8 cellular contexts compared by ENCODE assay signal in the genomic region with DNA sequence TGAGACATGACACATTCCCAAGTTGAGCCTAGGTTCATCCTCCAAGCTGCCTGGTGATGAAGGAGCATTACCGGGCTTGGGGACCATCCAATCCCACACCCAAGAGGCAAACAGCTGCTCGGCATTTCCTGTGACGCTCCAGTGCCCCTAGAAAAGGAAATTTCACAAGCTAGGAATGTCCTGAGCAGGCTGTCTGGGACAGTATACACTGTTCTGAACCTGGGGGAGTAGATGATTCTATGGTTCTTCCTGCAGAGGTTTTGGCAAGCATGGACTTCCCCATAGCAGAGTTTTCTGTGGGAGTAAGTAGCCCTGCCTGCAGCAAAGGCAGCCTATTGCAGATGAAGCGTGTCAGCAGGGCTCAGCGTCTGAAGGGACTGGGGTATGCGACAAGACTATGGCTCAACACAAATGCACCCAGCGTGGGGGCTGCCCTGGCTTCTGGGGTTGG. TPM values are rescaled to one million over a fixed set of nuclear protein-coding genes. Genes with fewer than 3 reads are reported as not detected.
DNase-seq lines count a peak whose midpoint lies in the region; ATAC-seq, FAIRE-seq and TF ChIP-seq lines count a peak whose summit lies in the region.

No MANE protein-coding gene starts in this region.

- in situ Hi-C loops in brain microvascular endothelial cell (cut with HindIII; ENCODE audit: low pct_ligation_motif_present, low sequenced_read_pairs) = no loop called here

- DNase-seq in SKM-1 treated with dmso at 0.1 percent for 144 hours (lab: John Stamatoyannopoulos, UW; ENCODE audit: unreplicated experiment) (peak; percentile 39), SKM-1 (lab: John Stamatoyannopoulos, UW; ENCODE audit: unreplicated experiment) (no peak), brain microvascular endothelial cell (peak; percentile 92), kidney glomerular epithelial cell (lab: John Stamatoyannopoulos, UW) (peak; percentile 97), testis (peak; percentile 45), small intestine (no peak)

- TF ChIP-seq CTCF in brain microvascular endothelial cell (IDR thresholded peaks at IDR 0.05; ENCODE audit: low read depth, low read length, missing control alignments) (no peak), testis (IDR thresholded peaks at IDR 0.05) (no peak)

- FAIRE-seq in small intestine (lab: Jason Lieb, UNC) = no peak

- H3K36me3 ChIP-seq in brain microvascular endothelial cell (replicated peaks) (no peaks in the 10 kb centered on the region), testis (ENCODE audit: low read depth, missing control alignments) (no peaks in the 10 kb centered on the region), small intestine (ENCODE audit: control insufficient read depth in 2 of 2, insufficient read depth in 2 of 2, low read length in 2 of 2) (peaks cover 0 to 2% of the 10 kb centered on the region in 2 donors)

- TF ChIP-seq POLR2A in testis (IDR thresholded peaks at IDR 0.05) = no peak

- peaks cover 14% of the 10 kb centered on the region for H3K4me1 ChIP-seq in testis
- peaks cover 0 to 5% of the 10 kb centered on the region in 2 donors for H3K4me1 ChIP-seq in small intestine (ENCODE audit: control insufficient read depth in 2 of 2, insufficient read depth in 1 of 2, low read depth in 1 of 2, low read length in 1 of 2)

- H3K27ac ChIP-seq in brain microvascular endothelial cell (peak overlapping the region; percentile 72), testis (peak overlapping the region in 1 of 2 donors; percentile 41), small intestine (ENCODE audit: low read depth in 1 of 2, low read length in 1 of 2) (peak overlapping the region in 1 of 2 donors; percentile 75)

- 33 to 35% methylated on average over 3 to 7 of the region's 7 CpGs for WGBS in testis, 2 donors
- WGBS in small intestine, 3 donors = 64 to 88% (median 82%) methylated on average over 7 of the region's 7 CpGs

- H3K4me3 ChIP-seq in brain microvascular endothelial cell (ENCODE audit: low read depth, low read length) (no peak overlapping the region), testis (no peak overlapping the region), small intestine (ENCODE audit: low read depth in 1 of 2, low read length in 2 of 2) (no peak overlapping the region)

- ATAC-seq in GM21515 (IDR thresholded peaks at IDR 0.05; ENCODE audit: unreplicated experiment) = no peak
- ATAC-seq in HG02678 (IDR thresholded peaks at IDR 0.05; ENCODE audit: unreplicated experiment) = no peak

- H3K27me3 ChIP-seq in brain microvascular endothelial cell (replicated peaks) = no peaks in the 10 kb centered on the region
- H3K27me3 ChIP-seq in testis = no peaks in the 10 kb centered on the region
- no peaks in the 10 kb centered on the region for H3K27me3 ChIP-seq in small intestine (ENCODE audit: control insufficient read depth in 2 of 2, insufficient read depth in 2 of 2, low read length in 2 of 2)

- H3K9me3 ChIP-seq in testis = no peaks in the 10 kb centered on the region
- H3K9me3 ChIP-seq in small intestine (ENCODE audit: control insufficient read depth, low read depth) = no peaks in the 10 kb centered on the region

- intact Hi-C loops in testis (cut with DNase I; ENCODE audit: low total_unique reads) = no loop called here

RNA-seq across cellular contexts. Expression of gene SRSF5, which starts 47.4 kb away (rescaled TPM):
- 100 to 1,000 TPM; 500 to 530 TPM for total RNA-seq in testis
- polyA plus RNA-seq in testis (ENCODE audit: insufficient read depth, low read depth, low replicate concordance) = 341 TPM
- polyA plus RNA-seq in small intestine = 100 to 1,000 TPM; 216 to 250 (median 249) TPM

Comparison
In these comparisons a context has a peak if more than half of its experiments do, and no peak if none do; other contexts are left out.
1. DNase-seq: peak in SKM-1 treated with dmso at 0.1 percent for 144 hours (single experiment), brain microvascular endothelial cell (single experiment), kidney glomerular epithelial cell (single experiment) and testis (single experiment); none in SKM-1 (single experiment) and small intestine (single experiment).